ENCODE assay signal across 29 cellular contexts in the genomic region with DNA sequence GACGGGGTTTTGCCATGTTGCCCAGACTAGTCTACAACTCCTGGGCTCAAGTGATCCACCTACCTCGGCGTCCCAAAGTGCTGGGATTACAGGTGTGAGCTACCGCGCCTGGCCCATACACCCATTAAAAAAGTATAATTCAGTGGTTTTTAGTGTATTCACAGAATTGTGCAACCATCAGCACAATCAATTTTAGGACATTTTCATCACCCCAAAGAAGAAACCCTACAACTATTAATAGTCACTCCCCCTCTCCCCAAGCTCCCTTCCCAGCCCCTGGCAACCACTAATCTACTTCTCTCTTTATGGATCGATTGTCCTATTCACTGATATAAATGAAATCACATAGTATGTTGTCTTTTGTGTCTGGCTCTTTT. TPM values are rescaled to one million over a fixed set of nuclear protein-coding genes. Genes with fewer than 3 reads are reported as not detected.
"Had no signal": no experiment of that assay in that cellular context is flagged by ENCODE, and none has a peak within 500 bp of the region (broad histone marks: within the 10 kb centered on the region; RNA-seq: fewer than 3 reads in every experiment).

No MANE protein-coding gene starts in this region.

- H3K27ac ChIP-seq: SJCRH30, SK-N-MC had no signal

- ATAC-seq: activated CD4-positive, alpha-beta T cell treated with anti-CD3 and anti-CD28 coated beads for 36 hours; activated CD4-positive, CD25-positive, alpha-beta regulatory T cell treated with anti-CD3 and anti-CD28 coated beads, Interleukin-2, amount 50 U/mL, for 24 hours; activated naive CD8-positive, alpha-beta T cell treated with anti-CD3 and anti-CD28 coated beads, Interleukin-2, amount 50 U/mL, for 24 hours had no signal

- DNase-seq: activated CD4-positive, alpha-beta memory T cell treated with anti-CD3 and anti-CD28 coated beads for 36 hours; activated CD4-positive, alpha-beta T cell treated with anti-CD3 and anti-CD28 coated beads for 36 hours; activated CD4-positive, alpha-beta T cell treated with anti-CD3 and anti-CD28 coated beads, Interleukin-2, amount 10 ng/mL, durations not matched to agents 7 days and 5 days; activated CD8-positive, alpha-beta memory T cell treated with anti-CD3 and anti-CD28 coated beads, Interleukin-2, amount 50 U/mL, for 4 hours; activated effector memory CD4-positive, alpha-beta T cell treated with Interleukin-2 at 50 U/mL for 16 hours; activated naive CD4-positive, alpha-beta T cell treated with anti-CD3 and anti-CD28 coated beads, Interleukin-2, amount 10 ng/mL, durations not matched to agents 7 days and 5 days; activated naive CD8-positive, alpha-beta T cell treated with anti-CD3 and anti-CD28 coated beads, Interleukin-2, amount 50 U/mL, for 24 hours; activated T-cell treated with anti-CD3 and anti-CD28 coated beads, Interleukin-2, amount 50 U/mL, for 48 hours; anterior cingulate cortex; central memory CD4-positive, alpha-beta T cell; MG63; MV-4-11; NCI-H1092; NCI-H187; NCI-H2107; NCI-H2171; NCI-H510A; NCI-H748 treated with DMSO at 0.1 percent for 48 hours; NK-92 treated with Interleukin-12 subunit alpha and Interleukin-12 subunit beta, amount 100 ng/mL, for 24 hours; OCI-M1 had no signal

- H3K27me3 Mint-ChIP-seq: activated CD4-positive, alpha-beta memory T cell treated with anti-CD3 and anti-CD28 coated beads for 36 hours; activated CD4-positive, alpha-beta T cell treated with anti-CD3 and anti-CD28 coated beads for 36 hours; activated CD4-positive, alpha-beta T cell treated with anti-CD3 and anti-CD28 coated beads, Interleukin-2, amount 10 ng/mL, durations not matched to agents 7 days and 5 days; activated naive CD8-positive, alpha-beta T cell; activated naive CD8-positive, alpha-beta T cell treated with anti-CD3 and anti-CD28 coated beads, Interleukin-2, amount 50 U/mL, for 24 hours had no signal

- FAIRE-seq: TTC549 had no signal

- H3K4me3 ChIP-seq: MG63, SJCRH30, SK-N-MC had no signal

- H3K27me3 ChIP-seq: MG63, SJCRH30 had no signal

- H3K9me3 ChIP-seq: SJCRH30 had no signal

- H3K36me3 ChIP-seq: SJCRH30 had no signal

- H3K27ac Mint-ChIP-seq: activated CD4-positive, alpha-beta memory T cell treated with anti-CD3 and anti-CD28 coated beads for 36 hours; activated CD4-positive, alpha-beta T cell treated with anti-CD3 and anti-CD28 coated beads for 36 hours; activated CD4-positive, alpha-beta T cell treated with anti-CD3 and anti-CD28 coated beads, Interleukin-2, amount 10 ng/mL, durations not matched to agents 7 days and 5 days; activated naive CD4-positive, alpha-beta T cell treated with anti-CD3 and anti-CD28 coated beads, Interleukin-2, amount 10 ng/mL, durations not matched to agents 7 days and 5 days; activated naive CD8-positive, alpha-beta T cell; activated naive CD8-positive, alpha-beta T cell treated with anti-CD3 and anti-CD28 coated beads, Interleukin-2, amount 50 U/mL, for 24 hours; brain; T-helper 2 cell treated with Interferon-gamma antibody and Interleukin-4, amounts not matched to agents 5 μg/mL and 100 μg/mL, for 36 hours; WTC11 had no signal

- H3K4me3 Mint-ChIP-seq: activated CD4-positive, alpha-beta memory T cell treated with anti-CD3 and anti-CD28 coated beads for 36 hours; activated CD4-positive, alpha-beta T cell treated with anti-CD3 and anti-CD28 coated beads for 36 hours; activated CD4-positive, alpha-beta T cell treated with anti-CD3 and anti-CD28 coated beads, Interleukin-2, amount 10 ng/mL, durations not matched to agents 7 days and 5 days; activated naive CD4-positive, alpha-beta T cell treated with anti-CD3 and anti-CD28 coated beads, Interleukin-2, amount 10 ng/mL, durations not matched to agents 7 days and 5 days; activated naive CD8-positive, alpha-beta T cell; activated naive CD8-positive, alpha-beta T cell treated with anti-CD3 and anti-CD28 coated beads, Interleukin-2, amount 50 U/mL, for 24 hours; T-helper 2 cell treated with Interferon-gamma antibody and Interleukin-4, amounts not matched to agents 5 μg/mL and 100 μg/mL, for 36 hours; WTC11 had no signal

- H3K36me3 Mint-ChIP-seq: activated CD4-positive, alpha-beta memory T cell treated with anti-CD3 and anti-CD28 coated beads for 36 hours; activated naive CD4-positive, alpha-beta T cell treated with anti-CD3 and anti-CD28 coated beads, Interleukin-2, amount 10 ng/mL, durations not matched to agents 7 days and 5 days; activated naive CD8-positive, alpha-beta T cell; brain; WTC11 had no signal

- H3K9me3 Mint-ChIP-seq: activated CD4-positive, alpha-beta memory T cell treated with anti-CD3 and anti-CD28 coated beads for 36 hours; activated CD4-positive, alpha-beta T cell treated with anti-CD3 and anti-CD28 coated beads, Interleukin-2, amount 10 ng/mL, durations not matched to agents 7 days and 5 days; activated naive CD4-positive, alpha-beta T cell treated with anti-CD3 and anti-CD28 coated beads, Interleukin-2, amount 10 ng/mL, durations not matched to agents 7 days and 5 days; activated naive CD8-positive, alpha-beta T cell treated with anti-CD3 and anti-CD28 coated beads, Interleukin-2, amount 50 U/mL, for 24 hours; T-helper 2 cell treated with Interferon-gamma antibody and Interleukin-4, amounts not matched to agents 5 μg/mL and 100 μg/mL, for 36 hours had no signal

RNA-seq across cellular contexts. Expression of gene SDR42E2, which starts 39.9 kb away (rescaled TPM):
- total RNA-seq: cerebellum, SJCRH30 had no signal
